ENCODE assay signal across 17 cellular contexts in the genomic region with DNA sequence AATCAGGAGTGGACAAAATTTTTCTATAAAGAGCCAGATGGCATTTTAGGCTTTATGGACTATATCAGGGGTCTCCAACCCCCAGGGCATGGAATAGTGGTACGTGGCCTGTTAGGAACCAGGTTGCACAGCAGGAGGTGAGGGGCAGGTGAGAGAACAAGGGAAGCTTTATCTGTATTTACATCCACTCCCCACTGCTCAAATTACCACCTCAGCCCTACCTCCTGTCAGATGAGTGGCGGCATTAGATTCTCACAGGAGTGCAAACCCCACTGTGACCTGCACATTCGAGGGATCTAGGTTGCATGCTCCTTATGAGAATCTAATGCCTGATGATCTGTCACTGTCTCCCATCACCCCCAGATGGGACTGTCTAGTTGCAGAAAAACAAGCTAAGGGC. TPM values are rescaled to one million over a fixed set of nuclear protein-coding genes. Genes with fewer than 3 reads are reported as not detected.
DNase-seq lines count a peak whose midpoint lies in the region; ATAC-seq, FAIRE-seq and TF ChIP-seq lines count a peak whose summit lies in the region.
"Had no signal": no experiment of that assay in that cellular context is flagged by ENCODE, and none has a peak within 500 bp of the region (broad histone marks: within the 10 kb centered on the region; RNA-seq: fewer than 3 reads in every experiment).

No MANE protein-coding gene starts in this region.

- DNase-seq in NCI-H82 (lab: John Stamatoyannopoulos, UW): peak; percentile 59
- no peak for DNase-seq in NCI-H82 treated with DMSO at 0.1 percent for 48 hours (lab: John Stamatoyannopoulos, UW; ENCODE audit: unreplicated experiment)
- DNase-seq in NCI-H146 treated with DMSO at 0.1 percent for 48 hours (lab: John Stamatoyannopoulos, UW; ENCODE audit: unreplicated experiment): peak; percentile 91
- no peak for DNase-seq in T-helper 17 cell
- DNase-seq in progenitor cell of endocrine pancreas (ENCODE audit: low spot score, unreplicated experiment): no peak
- DNase-seq in GM12892 (ENCODE audit: insufficient read length): no peak
- no peak for DNase-seq in activated T-helper 2 cell treated with anti-CD3 and anti-CD28 coated beads, Interferon-gamma antibody, Interleukin-2, Interleukin-4, amounts not matched to agents 10 μg/mL and 5 μg/mL and 100 μg/mL, durations not matched to agents 14 hours and 24 hours and 36 hours (ENCODE audit: low spot score)
- DNase-seq: AML-193, Calu3, DMS79 treated with DMSO at 0.1 percent for 48 hours, GOT3, MM.1S, NCI-H1105 treated with DMSO at 0.1 percent for 48 hours, NCI-H2029 treated with DMSO at 0.1 percent for 48 hours, T-helper 1 cell had no signal

- H3K9me3 ChIP-seq in T-helper 17 cell (ENCODE audit: control insufficient read depth, low read length, poor library complexity, severe bottlenecking): no peaks in the 10 kb centered on the region

- no peak overlapping the region for H3K4me3 Mint-ChIP-seq in T-helper 17 cell
- H3K4me3 Mint-ChIP-seq in progenitor cell of endocrine pancreas (ENCODE audit: low read depth): no peak overlapping the region
- H3K4me3 Mint-ChIP-seq in activated T-helper 2 cell treated with anti-CD3 and anti-CD28 coated beads, Interferon-gamma antibody, Interleukin-2, Interleukin-4, amounts not matched to agents 10 μg/mL and 5 μg/mL and 100 μg/mL, durations not matched to agents 14 hours and 24 hours and 36 hours (ENCODE audit: low read depth): no peak overlapping the region

- no peak for ATAC-seq in T-helper 17 cell

- H3K9me3 Mint-ChIP-seq in progenitor cell of endocrine pancreas (ENCODE audit: low read depth): peaks cover 7% of the 10 kb centered on the region
- no peaks in the 10 kb centered on the region for H3K9me3 Mint-ChIP-seq in activated T-helper 2 cell treated with anti-CD3 and anti-CD28 coated beads, Interferon-gamma antibody, Interleukin-2, Interleukin-4, amounts not matched to agents 10 μg/mL and 5 μg/mL and 100 μg/mL, durations not matched to agents 14 hours and 24 hours and 36 hours

- intact Hi-C loops in activated T-helper 2 cell treated with anti-CD3 and anti-CD28 coated beads, Interferon-gamma antibody, Interleukin-2, Interleukin-4, amounts not matched to agents 10 μg/mL and 5 μg/mL and 100 μg/mL, durations not matched to agents 14 hours and 24 hours and 36 hours (cut with micrococcal nuclease): no loop called here

- no peak for TF ChIP-seq CTCF in progenitor cell of endocrine pancreas (IDR thresholded peaks at IDR 0.05; ENCODE audit: unreplicated experiment)

- H3K27me3 Mint-ChIP-seq in T-helper 17 cell (no peaks in the 10 kb centered on the region), progenitor cell of endocrine pancreas (no peaks in the 10 kb centered on the region)
- no peaks in the 10 kb centered on the region for H3K27me3 Mint-ChIP-seq in activated T-helper 2 cell treated with anti-CD3 and anti-CD28 coated beads, Interferon-gamma antibody, Interleukin-2, Interleukin-4, amounts not matched to agents 10 μg/mL and 5 μg/mL and 100 μg/mL, durations not matched to agents 14 hours and 24 hours and 36 hours (ENCODE audit: low read depth)

- no peak for FAIRE-seq in GM12892 (lab: Jason Lieb, UNC)
- FAIRE-seq: G401.6, GM12891 had no signal

- H3K27ac Mint-ChIP-seq in T-helper 17 cell (peak overlapping the region; percentile 37), progenitor cell of endocrine pancreas (peak overlapping the region; percentile 77)
- no peak overlapping the region for H3K27ac Mint-ChIP-seq in activated T-helper 2 cell treated with anti-CD3 and anti-CD28 coated beads, Interferon-gamma antibody, Interleukin-2, Interleukin-4, amounts not matched to agents 10 μg/mL and 5 μg/mL and 100 μg/mL, durations not matched to agents 14 hours and 24 hours and 36 hours

- TF ChIP-seq POLR2A in GM12892 (IDR thresholded peaks at IDR 0.05; ENCODE audit: low read depth, low read length): no peak

- peaks cover 3% of the 10 kb centered on the region for H3K36me3 Mint-ChIP-seq in T-helper 17 cell (ENCODE audit: low read depth)
- peaks cover 23% of the 10 kb centered on the region for H3K36me3 Mint-ChIP-seq in progenitor cell of endocrine pancreas (ENCODE audit: insufficient read depth)
- H3K36me3 Mint-ChIP-seq in activated T-helper 2 cell treated with anti-CD3 and anti-CD28 coated beads, Interferon-gamma antibody, Interleukin-2, Interleukin-4, amounts not matched to agents 10 μg/mL and 5 μg/mL and 100 μg/mL, durations not matched to agents 14 hours and 24 hours and 36 hours (ENCODE audit: low read depth): peaks cover 36% of the 10 kb centered on the region

- H3K4me1 Mint-ChIP-seq in T-helper 17 cell: peaks cover 21% of the 10 kb centered on the region
- peaks cover 8% of the 10 kb centered on the region for H3K4me1 Mint-ChIP-seq in progenitor cell of endocrine pancreas (ENCODE audit: low read depth)
- peaks cover 17% of the 10 kb centered on the region for H3K4me1 Mint-ChIP-seq in activated T-helper 2 cell treated with anti-CD3 and anti-CD28 coated beads, Interferon-gamma antibody, Interleukin-2, Interleukin-4, amounts not matched to agents 10 μg/mL and 5 μg/mL and 100 μg/mL, durations not matched to agents 14 hours and 24 hours and 36 hours (ENCODE audit: low read depth)

RNA-seq across cellular contexts. Expression of a gene that starts 13.9 kb away (rescaled TPM):
- 10 to 100 TPM; 14.7 to 17.9 TPM for total RNA-seq in T-helper 17 cell
- total RNA-seq in progenitor cell of endocrine pancreas: 51.3 and 51.9 TPM in 2 replicates
- polyA plus RNA-seq in GM12892 (2012; ENCODE audit: missing spikeins): 16.9 TPM
- 22.0 and 22.5 TPM in 2 replicates for total RNA-seq in activated T-helper 2 cell treated with anti-CD3 and anti-CD28 coated beads, Interferon-gamma antibody, Interleukin-2, Interleukin-4, amounts not matched to agents 10 μg/mL and 5 μg/mL and 100 μg/mL, durations not matched to agents 14 hours and 24 hours and 36 hours

Comparison
In these comparisons a context has a peak if more than half of its experiments do, and no peak if none do; other contexts are left out.
1. DNase-seq: peak in NCI-H82 (single experiment) and NCI-H146 treated with DMSO at 0.1 percent for 48 hours (single experiment); none in NCI-H82 treated with DMSO at 0.1 percent for 48 hours (single experiment), T-helper 17 cell (0 of 3), progenitor cell of endocrine pancreas (single experiment), GM12892 (single experiment) and activated T-helper 2 cell treated with anti-CD3 and anti-CD28 coated beads, Interferon-gamma antibody, Interleukin-2, Interleukin-4, amounts not matched to agents 10 μg/mL and 5 μg/mL and 100 μg/mL, durations not matched to agents 14 hours and 24 hours and 36 hours (single experiment).